ENCODE assay signal across 16 cellular contexts in the genomic region with DNA sequence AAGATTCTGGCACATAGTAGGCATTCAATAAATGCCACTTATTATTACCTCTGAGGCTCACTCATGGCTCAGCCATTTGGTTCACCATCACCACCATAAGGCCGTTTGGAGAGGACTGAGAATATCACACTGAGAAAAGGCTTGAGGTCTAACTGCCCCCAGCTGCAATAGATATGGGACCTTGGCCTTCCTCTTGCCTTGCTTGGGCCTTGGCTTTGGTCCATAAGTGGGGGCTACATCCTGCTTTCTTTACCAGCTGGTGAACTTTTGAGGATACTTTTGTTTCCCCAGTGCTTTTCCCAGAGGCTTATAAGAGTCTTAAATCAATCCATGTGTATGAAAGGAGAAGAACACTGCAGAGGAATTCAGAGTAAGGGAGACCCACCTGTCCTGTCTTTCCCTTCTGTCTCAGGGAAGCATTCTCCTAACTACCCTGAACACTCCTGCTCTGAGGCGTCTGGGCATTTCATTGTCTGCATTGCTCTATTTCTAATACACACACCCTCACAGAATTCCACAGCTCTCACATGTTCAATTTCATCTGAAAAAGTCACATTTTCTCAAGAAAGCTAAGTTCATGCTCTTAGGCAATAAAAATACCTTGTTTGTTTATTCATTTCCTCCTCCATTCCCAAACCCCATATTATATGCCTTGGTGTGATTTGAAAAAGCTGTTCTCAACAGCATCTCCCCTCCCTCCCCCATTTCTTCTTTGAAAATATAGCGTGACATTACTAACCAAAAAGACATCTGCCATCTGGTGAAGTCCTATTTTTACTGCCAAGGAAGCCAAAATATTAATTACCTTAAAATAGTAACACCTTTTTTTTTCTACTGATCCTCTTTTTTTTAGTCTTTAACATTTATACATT.
DNase-seq lines count a peak whose midpoint lies in the region; ATAC-seq and TF ChIP-seq lines count a peak whose summit lies in the region.
"Had no signal": no experiment of that assay in that cellular context is flagged by ENCODE, and none has a peak within 500 bp of the region (broad histone marks: within the 10 kb centered on the region; RNA-seq: fewer than 3 reads in every experiment).

No MANE protein-coding gene starts in this region.

- no peak for TF ChIP-seq CTCF in foreskin fibroblast (IDR thresholded peaks at IDR 0.05; ENCODE audit: low read depth, low read length)

- no peak overlapping the region for H3K4me3 ChIP-seq in foreskin fibroblast (ENCODE audit: low read depth in 1 of 2, low read length in 2 of 2)
- H3K4me3 ChIP-seq: breast epithelium, SJSA1 had no signal

- DNase-seq in DMS 273 treated with DMSO at 0.1 percent for 48 hours (lab: John Stamatoyannopoulos, UW), result peak; percentile 21
- peak; percentile 48 for DNase-seq in NCI-H1694 treated with DMSO at 0.1 percent for 48 hours (lab: John Stamatoyannopoulos, UW)
- peak; percentile 13 to 54 for DNase-seq in foreskin fibroblast
- no peak for DNase-seq in NCI-H1092 treated with DMSO at 0.1 percent for 48 hours (lab: John Stamatoyannopoulos, UW)
- DNase-seq in NCI-H2029 treated with DMSO at 0.1 percent for 48 hours (lab: John Stamatoyannopoulos, UW), result no peak
- DNase-seq: activated CD4-positive, alpha-beta T cell treated with anti-CD3 and anti-CD28 coated beads, Interleukin-2, amount 10 ng/mL, durations not matched to agents 7 days and 5 days; CD4-positive, alpha-beta memory T cell; NCI-H1048; NCI-H526 treated with DMSO at 0.1 percent for 48 hours; stimulated activated CD4-positive, alpha-beta T cell treated with anti-CD3 and anti-CD28 coated beads, Interleukin-2, amount 100 ng/mL, for 24 hours; stimulated activated naive B cell treated with anti-CD40 and anti-IgM and Interleukin-4, amounts not matched to agents 10 μg/mL and 1 μg/mL and 100 μg/mL, for 72 hours had no signal

- peak; percentile 28 for ATAC-seq in GM19351 (IDR thresholded peaks at IDR 0.05; ENCODE audit: unreplicated experiment)
- no peak for ATAC-seq in HG02884 (IDR thresholded peaks at IDR 0.05; ENCODE audit: unreplicated experiment)
- no peak for ATAC-seq in HG02970 (IDR thresholded peaks at IDR 0.05; ENCODE audit: low FRiP score, unreplicated experiment)
- ATAC-seq: stimulated activated naive B cell treated with anti-CD40 and anti-IgM and Interleukin-4, amounts not matched to agents 10 μg/mL and 1 μg/mL and 100 μg/mL, for 72 hours had no signal

Comparison
In these comparisons a context has a peak if more than half of its experiments do, and no peak if none do; other contexts are left out.
1. DNase-seq: peak in DMS 273 treated with DMSO at 0.1 percent for 48 hours (single experiment), NCI-H1694 treated with DMSO at 0.1 percent for 48 hours (single experiment) and foreskin fibroblast (2 of 2); none in NCI-H1092 treated with DMSO at 0.1 percent for 48 hours (single experiment) and NCI-H2029 treated with DMSO at 0.1 percent for 48 hours (single experiment).